ENCODE assay signal across 16 cellular contexts in the genomic region with DNA sequence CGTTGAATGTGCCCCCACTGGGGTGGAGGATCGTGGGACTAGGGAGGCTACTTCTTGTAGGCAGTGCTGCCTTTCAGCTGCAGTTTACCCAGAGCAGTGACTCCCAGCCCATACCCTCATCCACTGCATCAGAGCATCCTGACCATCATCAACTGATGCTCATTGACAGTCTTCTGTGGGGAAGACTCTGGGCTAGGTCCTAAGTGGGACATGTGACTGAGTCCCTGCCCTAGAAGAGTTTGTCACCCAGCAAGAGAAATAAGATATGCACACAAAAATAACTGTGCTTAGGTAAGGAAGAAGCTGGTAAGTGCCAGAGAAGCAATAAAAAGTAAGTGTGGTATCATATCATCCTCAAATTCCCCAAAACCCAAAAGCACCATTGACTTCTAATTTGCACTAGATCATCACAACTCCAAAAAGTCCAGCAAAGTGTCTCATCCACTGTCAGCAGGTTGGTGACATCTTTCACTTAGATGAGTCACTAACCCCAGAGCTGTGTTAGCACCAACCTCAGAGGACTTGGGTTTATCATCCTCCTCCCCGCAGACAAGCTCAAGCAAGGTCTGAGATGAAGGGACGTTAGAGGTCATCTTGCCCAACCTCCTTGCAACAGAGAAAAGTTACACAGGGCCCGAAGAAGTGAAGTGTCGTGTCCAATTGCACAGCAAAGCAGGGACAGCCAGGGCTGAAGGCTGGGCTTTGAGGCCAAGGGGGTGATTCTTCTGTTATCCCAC.
DNase-seq lines count a peak whose midpoint lies in the region; ATAC-seq and TF ChIP-seq lines count a peak whose summit lies in the region.
"Had no signal": no experiment of that assay in that cellular context is flagged by ENCODE, and none has a peak within 500 bp of the region (broad histone marks: within the 10 kb centered on the region; RNA-seq: fewer than 3 reads in every experiment).

No MANE protein-coding gene starts in this region.

- no peak overlapping the region for H3K4ac ChIP-seq in neuronal stem cell (ENCODE audit: low read length)

- peak; percentile 21 for DNase-seq in activated CD4-positive, alpha-beta T cell treated with anti-CD3 and anti-CD28 coated beads for 48 hours
- no peak for DNase-seq in activated CD4-positive, alpha-beta T cell treated with anti-CD3 and anti-CD28 coated beads, Interleukin-2, amount 50 U/mL, for 1 hour
- DNase-seq in M059J (ENCODE audit: low read depth) = peak; percentile 40
- DNase-seq in activated T-helper 1 cell treated with anti-CD3 and anti-CD28 coated beads, Interleukin-12 subunit alpha, Interleukin-12 subunit beta, Interleukin-2, Interleukin-4 antibody, amounts not matched to agents 30 ng/mL and 10 ng/mL and 1 ng/mL, durations not matched to agents 14 hours and 24 hours and 36 hours (ENCODE audit: low spot score) = no peak
- DNase-seq in psoas muscle = no peak
- no peak for DNase-seq in lower lobe of right lung
- DNase-seq in neuronal stem cell (ENCODE audit: low spot score) = no peak
- DNase-seq: activated CD8-positive, alpha-beta memory T cell treated with anti-CD3 and anti-CD28 coated beads, Interleukin-2, amount 50 U/mL, for 4 hours; effector CD4-positive, alpha-beta T cell; foreskin melanocyte; NCI-H1417; NCI-H345; pancreas; spleen; transverse colon had no signal

- no peak overlapping the region for H3K18ac ChIP-seq in neuronal stem cell (ENCODE audit: low read length)

- no peak overlapping the region for H2BK15ac ChIP-seq in neuronal stem cell (ENCODE audit: low read length)

- H3K9me3 Mint-ChIP-seq in activated T-helper 1 cell treated with anti-CD3 and anti-CD28 coated beads, Interleukin-12 subunit alpha, Interleukin-12 subunit beta, Interleukin-2, Interleukin-4 antibody, amounts not matched to agents 30 ng/mL and 10 ng/mL and 1 ng/mL, durations not matched to agents 14 hours and 24 hours and 36 hours = no peaks in the 10 kb centered on the region

- H2BK12ac ChIP-seq in neuronal stem cell (ENCODE audit: low read length) = no peak overlapping the region

- peak overlapping the region; percentile 76 for H3K27ac Mint-ChIP-seq in activated T-helper 1 cell treated with anti-CD3 and anti-CD28 coated beads, Interleukin-12 subunit alpha, Interleukin-12 subunit beta, Interleukin-2, Interleukin-4 antibody, amounts not matched to agents 30 ng/mL and 10 ng/mL and 1 ng/mL, durations not matched to agents 14 hours and 24 hours and 36 hours

- ATAC-seq in psoas muscle (peak; percentile 73 to 85 (median 79)), GM18517 (IDR thresholded peaks at IDR 0.05; ENCODE audit: unreplicated experiment) (no peak), lower lobe of right lung (no peak)
- ATAC-seq: pancreas had no signal

- H2BK120ac ChIP-seq in neuronal stem cell (ENCODE audit: low read depth, low read length) = no peak overlapping the region

- H3K14ac ChIP-seq in neuronal stem cell (ENCODE audit: low read length) = no peak overlapping the region

- H3K27me3 ChIP-seq in psoas muscle (ENCODE audit: insufficient read depth in 3 of 3, low read length in 2 of 3) = no peaks in the 10 kb centered on the region
- H3K27me3 ChIP-seq in lower lobe of right lung (ENCODE audit: low read depth) = no peaks in the 10 kb centered on the region
- H3K27me3 ChIP-seq in neuronal stem cell (ENCODE audit: control insufficient read depth in 3 of 3, insufficient read depth in 3 of 3, low read depth in 1 of 3, low read length in 3 of 3) = no peaks in the 10 kb centered on the region
- H3K27me3 ChIP-seq: pancreas, spleen, transverse colon had no signal

- intact Hi-C loops in activated T-helper 1 cell treated with anti-CD3 and anti-CD28 coated beads, Interleukin-12 subunit alpha, Interleukin-12 subunit beta, Interleukin-2, Interleukin-4 antibody, amounts not matched to agents 30 ng/mL and 10 ng/mL and 1 ng/mL, durations not matched to agents 14 hours and 24 hours and 36 hours (cut with micrococcal nuclease) = no loop called here
- intact Hi-C loops in psoas muscle (cut with DNase I) (no loop called here), lower lobe of right lung (cut with DNase I) (no loop called here)

- no peak overlapping the region for H3K9ac ChIP-seq in neuronal stem cell (ENCODE audit: low read depth, low read length, poor library complexity)

- H3K27me3 Mint-ChIP-seq in activated T-helper 1 cell treated with anti-CD3 and anti-CD28 coated beads, Interleukin-12 subunit alpha, Interleukin-12 subunit beta, Interleukin-2, Interleukin-4 antibody, amounts not matched to agents 30 ng/mL and 10 ng/mL and 1 ng/mL, durations not matched to agents 14 hours and 24 hours and 36 hours (ENCODE audit: insufficient read depth) = no peaks in the 10 kb centered on the region

- H2AK5ac ChIP-seq in neuronal stem cell (ENCODE audit: low read depth, low read length) = no peak overlapping the region

- H3K4me1 ChIP-seq in psoas muscle (peaks cover 4% of the 10 kb centered on the region), lower lobe of right lung (no peaks in the 10 kb centered on the region), neuronal stem cell (ENCODE audit: control insufficient read depth in 2 of 2, insufficient read depth in 1 of 2, low read depth in 1 of 2, low read length in 2 of 2) (peaks cover 17 to 34% of the 10 kb centered on the region in 2 donors)
- H3K4me1 ChIP-seq: pancreas, spleen, transverse colon had no signal

- H4K8ac ChIP-seq in neuronal stem cell (ENCODE audit: low read depth, low read length) = no peak overlapping the region

- H3K36me3 Mint-ChIP-seq in activated T-helper 1 cell treated with anti-CD3 and anti-CD28 coated beads, Interleukin-12 subunit alpha, Interleukin-12 subunit beta, Interleukin-2, Interleukin-4 antibody, amounts not matched to agents 30 ng/mL and 10 ng/mL and 1 ng/mL, durations not matched to agents 14 hours and 24 hours and 36 hours (ENCODE audit: low read depth) = peaks cover 6% of the 10 kb centered on the region

- no peak for TF ChIP-seq CTCF in psoas muscle (IDR thresholded peaks at IDR 0.05)
- no peak for TF ChIP-seq CTCF in lower lobe of right lung (IDR thresholded peaks at IDR 0.05)

- H3K79me1 ChIP-seq in neuronal stem cell (ENCODE audit: low read depth, low read length) = peaks cover 5% of the 10 kb centered on the region

- H3K4me3 Mint-ChIP-seq in activated T-helper 1 cell treated with anti-CD3 and anti-CD28 coated beads, Interleukin-12 subunit alpha, Interleukin-12 subunit beta, Interleukin-2, Interleukin-4 antibody, amounts not matched to agents 30 ng/mL and 10 ng/mL and 1 ng/mL, durations not matched to agents 14 hours and 24 hours and 36 hours = no peak overlapping the region

- no peak overlapping the region for H4K91ac ChIP-seq in neuronal stem cell (ENCODE audit: low read depth, low read length, poor library complexity)

- no peak overlapping the region for H2AFZ ChIP-seq in neuronal stem cell (ENCODE audit: low read length)

- no peak overlapping the region for H3K4me3 ChIP-seq in psoas muscle
- no peak overlapping the region for H3K4me3 ChIP-seq in lower lobe of right lung
- no peak overlapping the region for H3K4me3 ChIP-seq in neuronal stem cell (ENCODE audit: low read length in 2 of 2)
- H3K4me3 ChIP-seq: pancreas, spleen, transverse colon had no signal

- H3K4me2 ChIP-seq in neuronal stem cell (ENCODE audit: insufficient read depth, low read length, poor library complexity, severe bottlenecking) = no peak overlapping the region

- 66 to 92% (median 79%) methylated on average over 6 of the region's 6 CpGs for WGBS in psoas muscle, 3 donors
- no CpG with 5 or more reads among the region's 6 CpGs for WGBS in neuronal stem cell (ENCODE audit: extremely low coverage in 2 of 2, insufficient read length in 2 of 2, insufficient replicate concordance in 1 of 2), 2 donors

- H3K36me3 ChIP-seq in psoas muscle (ENCODE audit: insufficient read depth in 1 of 2, low read depth in 1 of 2) (peaks cover 0 to 4% of the 10 kb centered on the region in 2 donors), lower lobe of right lung (no peaks in the 10 kb centered on the region), neuronal stem cell (replicated peaks in 1 of 2; ENCODE audit: control insufficient read depth in 2 of 2, insufficient read depth in 2 of 2, low read length in 2 of 2) (peaks cover 8 to 54% of the 10 kb centered on the region in 2 donors)
- H3K36me3 ChIP-seq: pancreas, transverse colon had no signal

- no peak overlapping the region for H2BK5ac ChIP-seq in neuronal stem cell (ENCODE audit: low read length)

- H3K23ac ChIP-seq in neuronal stem cell (ENCODE audit: low read depth, low read length, poor library complexity) = no peak overlapping the region

- H3K9me3 ChIP-seq in psoas muscle (no peaks in the 10 kb centered on the region), lower lobe of right lung (no peaks in the 10 kb centered on the region), neuronal stem cell (replicated peaks in 1 of 2; ENCODE audit: control insufficient read depth in 2 of 2, insufficient read depth in 1 of 2, low read depth in 1 of 2, low read length in 2 of 2) (no peaks in the 10 kb centered on the region)
- H3K9me3 ChIP-seq: pancreas, spleen, transverse colon had no signal

- peaks cover 10% of the 10 kb centered on the region for H3K4me1 Mint-ChIP-seq in activated T-helper 1 cell treated with anti-CD3 and anti-CD28 coated beads, Interleukin-12 subunit alpha, Interleukin-12 subunit beta, Interleukin-2, Interleukin-4 antibody, amounts not matched to agents 30 ng/mL and 10 ng/mL and 1 ng/mL, durations not matched to agents 14 hours and 24 hours and 36 hours (ENCODE audit: low read depth)

- H3K27ac ChIP-seq in psoas muscle (no peak overlapping the region), lower lobe of right lung (no peak overlapping the region), neuronal stem cell (replicated peaks; ENCODE audit: low read length) (no peak overlapping the region)
- H3K27ac ChIP-seq: pancreas, spleen, transverse colon had no signal

Comparison
In these comparisons a context has a peak if more than half of its experiments do, and no peak if none do; other contexts are left out.
1. DNase-seq: peak in activated CD4-positive, alpha-beta T cell treated with anti-CD3 and anti-CD28 coated beads for 48 hours (single experiment) and M059J (single experiment); none in activated CD4-positive, alpha-beta T cell treated with anti-CD3 and anti-CD28 coated beads, Interleukin-2, amount 50 U/mL, for 1 hour (single experiment), activated T-helper 1 cell treated with anti-CD3 and anti-CD28 coated beads, Interleukin-12 subunit alpha, Interleukin-12 subunit beta, Interleukin-2, Interleukin-4 antibody, amounts not matched to agents 30 ng/mL and 10 ng/mL and 1 ng/mL, durations not matched to agents 14 hours and 24 hours and 36 hours (single experiment), psoas muscle (0 of 2), lower lobe of right lung (single experiment) and neuronal stem cell (single experiment).
2. ATAC-seq: peak in psoas muscle (4 of 4); none in GM18517 (single experiment) and lower lobe of right lung (0 of 2).